Comparison of ENCODE assay signal across 9 cellular contexts in the genomic region with DNA sequence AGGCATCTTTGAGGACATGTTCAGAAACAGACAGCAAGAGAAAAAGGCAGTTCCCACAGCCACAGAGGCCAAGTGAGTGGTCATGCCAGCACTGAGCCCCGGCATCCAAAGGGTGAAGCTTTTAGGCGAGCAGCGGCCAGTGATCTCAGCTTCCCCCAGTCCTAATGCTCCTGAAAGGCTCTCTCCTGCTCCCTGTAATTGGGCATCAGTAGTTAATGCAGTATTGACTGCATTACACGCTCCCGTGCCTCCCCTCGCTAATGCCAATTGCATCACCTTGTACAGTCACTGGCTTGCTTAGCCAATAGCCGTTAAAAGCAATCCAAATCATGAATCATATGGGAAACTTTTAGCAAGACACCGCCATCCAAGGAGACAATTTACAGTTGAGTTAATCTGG. TPM values are rescaled to one million over a fixed set of nuclear protein-coding genes. Genes with fewer than 3 reads are reported as not detected.
A peak's percentile ranks its signal among the peaks of the same experiment; 100 is the strongest.
DNase-seq lines count a peak whose midpoint lies in the region; ATAC-seq and TF ChIP-seq lines count a peak whose summit lies in the region.
"Had no signal": no experiment of that assay in that cellular context is flagged by ENCODE, and none has a peak within 500 bp of the region (broad histone marks: within the 10 kb centered on the region; RNA-seq: fewer than 3 reads in every experiment).

No MANE protein-coding gene starts in this region.

- H3K4me3 ChIP-seq in BLaER1, result no peak overlapping the region
- no peak overlapping the region for H3K4me3 ChIP-seq in body of pancreas
- no peak overlapping the region for H3K4me3 ChIP-seq in lower lobe of right lung

- no peak for TF ChIP-seq POLR2A in body of pancreas (IDR thresholded peaks at IDR 0.05)

- intact Hi-C loops in body of pancreas (cut with DNase I) (no loop called here), lower lobe of right lung (cut with DNase I) (no loop called here)

- H3K9ac ChIP-seq in BLaER1, result no peak overlapping the region

- TF ChIP-seq CTCF in body of pancreas (IDR thresholded peaks at IDR 0.05), result no peak
- no peak for TF ChIP-seq CTCF in lower lobe of right lung (IDR thresholded peaks at IDR 0.05)

- H3K4me2 ChIP-seq in BLaER1, result peak overlapping the region; percentile 71

- H3K36me3 ChIP-seq in BLaER1 (no peaks in the 10 kb centered on the region), body of pancreas (replicated peaks in 1 of 2; ENCODE audit: insufficient read depth in 1 of 2, low read depth in 2 of 2) (no peaks in the 10 kb centered on the region), lower lobe of right lung (no peaks in the 10 kb centered on the region)

- H3K9me3 ChIP-seq in BLaER1 (no peaks in the 10 kb centered on the region), body of pancreas (no peaks in the 10 kb centered on the region), lower lobe of right lung (no peaks in the 10 kb centered on the region)

- H4K20me1 ChIP-seq in BLaER1, result peaks cover 15% of the 10 kb centered on the region; the same call in 1 of the 2 replicates

- H3K27ac ChIP-seq in BLaER1 (no peak overlapping the region), body of pancreas (no peak overlapping the region), lower lobe of right lung (no peak overlapping the region)

- H3K27me3 ChIP-seq in BLaER1, result peaks cover 46% of the 10 kb centered on the region
- peaks cover 0 to 4% of the 10 kb centered on the region in 2 donors for H3K27me3 ChIP-seq in body of pancreas
- peaks cover 41% of the 10 kb centered on the region for H3K27me3 ChIP-seq in lower lobe of right lung (ENCODE audit: low read depth)

- WGBS in body of pancreas, 2 donors, result 82% methylated on average over 8 of the region's 8 CpGs

- DNase-seq in LHCN-M2 (ENCODE audit: low read depth) (peak; percentile 20), body of pancreas (peak; percentile 9 to 44 (median 24)), lower lobe of right lung (peak; percentile 13), T1000 (lab: John Stamatoyannopoulos, UW) (no peak)
- no peak for DNase-seq in activated CD4-positive, alpha-beta T cell treated with anti-CD3 and anti-CD28 coated beads, Interleukin-2, amount 50 U/mL, for 1 hour

- H3K4me1 ChIP-seq in BLaER1 (peaks cover 40% of the 10 kb centered on the region), body of pancreas (peaks cover 14% of the 10 kb centered on the region), lower lobe of right lung (peaks cover 15% of the 10 kb centered on the region)

- no peak for ATAC-seq in body of pancreas
- no peak for ATAC-seq in lower lobe of right lung
- ATAC-seq in HG02852 (IDR thresholded peaks at IDR 0.05; ENCODE audit: unreplicated experiment), result no peak
- ATAC-seq in GM18511 (IDR thresholded peaks at IDR 0.05; ENCODE audit: unreplicated experiment), result no peak

RNA-seq across cellular contexts. Expression of gene LMO1, which starts 4.9 kb away (rescaled TPM):
- total RNA-seq in LHCN-M2 (2014; rRNA removed) (not detected in 2 replicates), body of pancreas (1 to 10 TPM in 1 of 2 donors, under 1 TPM in 1; 0.78 to 1.6 TPM), lower lobe of right lung (not detected)
- not detected for polyA plus RNA-seq in LHCN-M2 (2012)
- total RNA-seq: omental fat pad had no signal

Comparison
In these comparisons a context has a peak if more than half of its experiments do, and no peak if none do; other contexts are left out.
1. DNase-seq: peak in LHCN-M2 (single experiment), body of pancreas (4 of 4) and lower lobe of right lung (single experiment); none in T1000 (single experiment) and activated CD4-positive, alpha-beta T cell treated with anti-CD3 and anti-CD28 coated beads, Interleukin-2, amount 50 U/mL, for 1 hour (single experiment).